Comparison of ENCODE assay signal across 1 cellular context in the genomic region with DNA sequence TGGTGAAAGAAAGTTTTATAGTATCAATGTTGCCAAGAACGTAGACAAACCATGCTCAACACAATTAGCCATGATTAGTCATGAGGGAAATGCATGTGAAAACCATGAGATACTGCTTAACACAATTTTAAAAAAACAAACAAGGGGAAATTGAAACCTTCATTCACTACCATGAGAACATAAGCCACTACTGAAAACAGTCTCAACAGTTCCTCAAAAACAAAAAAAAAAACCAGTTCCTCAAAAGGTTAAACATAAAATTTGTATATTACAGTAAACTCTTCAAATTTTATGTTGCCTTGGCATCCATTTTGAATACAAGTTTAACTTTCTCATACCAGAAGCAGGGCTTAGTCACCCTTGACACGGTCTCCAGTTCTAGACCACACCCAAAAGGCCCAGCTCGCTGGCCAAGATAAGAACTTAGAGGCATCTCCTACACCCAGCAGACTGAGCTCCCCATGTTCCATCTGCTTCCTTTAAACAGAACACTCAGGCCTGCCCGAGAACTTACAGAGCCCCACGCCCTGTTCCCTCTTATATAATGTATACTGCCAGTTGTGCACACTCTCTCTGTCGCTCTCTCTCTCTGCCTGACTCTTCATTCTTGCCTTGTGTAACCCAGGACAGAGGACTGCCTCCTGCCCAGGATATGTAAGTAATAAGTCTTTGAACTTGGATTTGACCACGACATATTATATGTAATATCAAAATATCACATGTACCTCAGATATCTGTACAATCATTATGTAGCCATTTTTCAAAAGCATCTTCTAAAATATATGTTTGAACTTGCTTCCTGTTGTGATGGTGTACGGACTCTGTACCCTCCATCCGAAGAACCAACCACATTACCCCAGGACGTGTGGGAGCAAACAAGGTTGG.
TF ChIP-seq lines count a peak whose summit lies in the region.

No MANE protein-coding gene starts in this region.

TF ChIP-seq in K562, 482 proteins besides CTCF, POLR2A, EP300 and RAD21 (continued from another document):
- TF ChIP-seq, protein P1, sequence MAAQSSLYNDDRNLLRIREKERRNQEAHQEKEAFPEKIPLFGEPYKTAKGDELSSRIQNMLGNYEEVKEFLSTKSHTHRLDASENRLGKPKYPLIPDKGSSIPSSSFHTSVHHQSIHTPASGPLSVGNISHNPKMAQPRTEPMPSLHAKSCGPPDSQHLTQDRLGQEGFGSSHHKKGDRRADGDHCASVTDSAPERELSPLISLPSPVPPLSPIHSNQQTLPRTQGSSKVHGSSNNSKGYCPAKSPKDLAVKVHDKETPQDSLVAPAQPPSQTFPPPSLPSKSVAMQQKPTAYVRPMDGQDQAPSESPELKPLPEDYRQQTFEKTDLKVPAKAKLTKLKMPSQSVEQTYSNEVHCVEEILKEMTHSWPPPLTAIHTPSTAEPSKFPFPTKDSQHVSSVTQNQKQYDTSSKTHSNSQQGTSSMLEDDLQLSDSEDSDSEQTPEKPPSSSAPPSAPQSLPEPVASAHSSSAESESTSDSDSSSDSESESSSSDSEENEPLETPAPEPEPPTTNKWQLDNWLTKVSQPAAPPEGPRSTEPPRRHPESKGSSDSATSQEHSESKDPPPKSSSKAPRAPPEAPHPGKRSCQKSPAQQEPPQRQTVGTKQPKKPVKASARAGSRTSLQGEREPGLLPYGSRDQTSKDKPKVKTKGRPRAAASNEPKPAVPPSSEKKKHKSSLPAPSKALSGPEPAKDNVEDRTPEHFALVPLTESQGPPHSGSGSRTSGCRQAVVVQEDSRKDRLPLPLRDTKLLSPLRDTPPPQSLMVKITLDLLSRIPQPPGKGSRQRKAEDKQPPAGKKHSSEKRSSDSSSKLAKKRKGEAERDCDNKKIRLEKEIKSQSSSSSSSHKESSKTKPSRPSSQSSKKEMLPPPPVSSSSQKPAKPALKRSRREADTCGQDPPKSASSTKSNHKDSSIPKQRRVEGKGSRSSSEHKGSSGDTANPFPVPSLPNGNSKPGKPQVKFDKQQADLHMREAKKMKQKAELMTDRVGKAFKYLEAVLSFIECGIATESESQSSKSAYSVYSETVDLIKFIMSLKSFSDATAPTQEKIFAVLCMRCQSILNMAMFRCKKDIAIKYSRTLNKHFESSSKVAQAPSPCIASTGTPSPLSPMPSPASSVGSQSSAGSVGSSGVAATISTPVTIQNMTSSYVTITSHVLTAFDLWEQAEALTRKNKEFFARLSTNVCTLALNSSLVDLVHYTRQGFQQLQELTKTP (IDR thresholded peaks at IDR 0.05; ENCODE audit: low read depth in 1 of 2, partially characterized antibody in 2 of 2): peak; percentile 26 to 67
- TF ChIP-seq NFE2 (IDR thresholded peaks at IDR 0.05; ENCODE audit: low read depth) (peak; percentile 39; the same call in 1 of the 2 replicates), NR4A1 (CRISPR knock-in tag; IDR thresholded peaks at IDR 0.05) (no peak), NR4A1 (tag; IDR thresholded peaks at IDR 0.05) (0 out of 2 replicates have a peak, but pooled peaks have one; percentile 35), LEF1 (IDR thresholded peaks at IDR 0.05) (peak; percentile 87), FOXK2 (conservative IDR thresholded peaks at IDR 0.05 in 1 of 2, IDR thresholded peaks at IDR 0.05 in 1 of 2; ENCODE audit: low read depth in 2 of 2) (peak; percentile 29 to 64; a peak in 2 of 4 replicates), HNRNPLL (IDR thresholded peaks at IDR 0.05; ENCODE audit: low read depth, low read length, poor library complexity, severe bottlenecking) (no peak), CC2D1A (IDR thresholded peaks at IDR 0.05) (peak; percentile 24; the same call in 1 of the 2 replicates), SMARCC2 (IDR thresholded peaks at IDR 0.05; ENCODE audit: low read depth) (peak; percentile 61; the same call in 1 of the 2 replicates), NCOR1 (IDR thresholded peaks at IDR 0.05) (peak; percentile 86), HNRNPH1 (optimal IDR thresholded peaks at IDR 0.05; ENCODE audit: low read depth, low read length) (no peak), CHD1 (IDR thresholded peaks at IDR 0.05; ENCODE audit: low read length) (no peak), CBFA2T3 (IDR thresholded peaks at IDR 0.05) (peak; percentile 92), PML (IDR thresholded peaks at IDR 0.05; ENCODE audit: low read length) (peak; percentile 52; the same call in 1 of the 2 replicates), KHSRP (IDR thresholded peaks at IDR 0.05) (no peak), ZNF444 (CRISPR knock-in tag; IDR thresholded peaks at IDR 0.05) (no peak), ZNF76 (CRISPR knock-in tag; IDR thresholded peaks at IDR 0.05; ENCODE audit: borderline replicate concordance) (no peak), NONO (IDR thresholded peaks at IDR 0.05; ENCODE audit: low read depth in 2 of 2, low read length in 1 of 2) (no peak), HLTF (IDR thresholded peaks at IDR 0.05) (no peak), JUND (IDR thresholded peaks at IDR 0.05; ENCODE audit: borderline replicate concordance, low read depth, low read length) (peak; percentile 79), JUND (tag; IDR thresholded peaks at IDR 0.05; ENCODE audit: borderline replicate concordance, low read depth, low read length) (peak; percentile 82; the same call in 2 of the 3 replicates), ZC3H8 (IDR thresholded peaks at IDR 0.05) (no peak), KAT7 (CRISPR knock-in tag; IDR thresholded peaks at IDR 0.05; ENCODE audit: borderline replicate concordance) (peak; percentile 54; the same call in 1 of the 2 replicates), BRD9 (IDR thresholded peaks at IDR 0.05; ENCODE audit: low read depth, partially characterized antibody) (peak; percentile 29)
- TF ChIP-seq, protein P2, sequence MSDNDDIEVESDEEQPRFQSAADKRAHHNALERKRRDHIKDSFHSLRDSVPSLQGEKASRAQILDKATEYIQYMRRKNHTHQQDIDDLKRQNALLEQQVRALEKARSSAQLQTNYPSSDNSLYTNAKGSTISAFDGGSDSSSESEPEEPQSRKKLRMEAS (CRISPR knock-in tag; IDR thresholded peaks at IDR 0.05): 0 out of 2 replicates have a peak, but pooled peaks have one; percentile 19
- TF ChIP-seq, protein P3, sequence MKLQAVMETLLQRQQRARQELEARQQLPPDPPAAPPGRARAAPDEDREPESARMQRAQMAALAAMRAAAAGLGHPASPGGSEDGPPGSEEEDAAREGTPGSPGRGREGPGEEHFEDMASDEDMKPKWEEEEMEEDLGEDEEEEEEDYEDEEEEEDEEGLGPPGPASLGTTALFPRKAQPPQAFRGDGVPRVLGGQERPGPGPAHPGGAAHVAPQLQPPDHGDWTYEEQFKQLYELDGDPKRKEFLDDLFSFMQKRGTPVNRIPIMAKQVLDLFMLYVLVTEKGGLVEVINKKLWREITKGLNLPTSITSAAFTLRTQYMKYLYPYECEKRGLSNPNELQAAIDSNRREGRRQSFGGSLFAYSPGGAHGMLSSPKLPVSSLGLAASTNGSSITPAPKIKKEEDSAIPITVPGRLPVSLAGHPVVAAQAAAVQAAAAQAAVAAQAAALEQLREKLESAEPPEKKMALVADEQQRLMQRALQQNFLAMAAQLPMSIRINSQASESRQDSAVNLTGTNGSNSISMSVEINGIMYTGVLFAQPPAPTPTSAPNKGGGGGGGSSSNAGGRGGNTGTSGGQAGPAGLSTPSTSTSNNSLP (IDR thresholded peaks at IDR 0.05; ENCODE audit: borderline replicate concordance, low read depth, low read length): peak; percentile 56; the same call in 1 of the 2 replicates
- TF ChIP-seq, protein P4, sequence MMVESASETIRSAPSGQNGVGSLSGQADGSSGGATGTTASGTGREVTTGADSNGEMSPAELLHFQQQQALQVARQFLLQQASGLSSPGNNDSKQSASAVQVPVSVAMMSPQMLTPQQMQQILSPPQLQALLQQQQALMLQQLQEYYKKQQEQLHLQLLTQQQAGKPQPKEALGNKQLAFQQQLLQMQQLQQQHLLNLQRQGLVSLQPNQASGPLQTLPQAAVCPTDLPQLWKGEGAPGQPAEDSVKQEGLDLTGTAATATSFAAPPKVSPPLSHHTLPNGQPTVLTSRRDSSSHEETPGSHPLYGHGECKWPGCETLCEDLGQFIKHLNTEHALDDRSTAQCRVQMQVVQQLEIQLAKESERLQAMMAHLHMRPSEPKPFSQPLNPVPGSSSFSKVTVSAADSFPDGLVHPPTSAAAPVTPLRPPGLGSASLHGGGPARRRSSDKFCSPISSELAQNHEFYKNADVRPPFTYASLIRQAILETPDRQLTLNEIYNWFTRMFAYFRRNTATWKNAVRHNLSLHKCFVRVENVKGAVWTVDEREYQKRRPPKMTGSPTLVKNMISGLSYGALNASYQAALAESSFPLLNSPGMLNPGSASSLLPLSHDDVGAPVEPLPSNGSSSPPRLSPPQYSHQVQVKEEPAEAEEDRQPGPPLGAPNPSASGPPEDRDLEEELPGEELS (CRISPR knock-in tag; IDR thresholded peaks at IDR 0.05; ENCODE audit: borderline replicate concordance): no peak
- TF ChIP-seq, protein P5, sequence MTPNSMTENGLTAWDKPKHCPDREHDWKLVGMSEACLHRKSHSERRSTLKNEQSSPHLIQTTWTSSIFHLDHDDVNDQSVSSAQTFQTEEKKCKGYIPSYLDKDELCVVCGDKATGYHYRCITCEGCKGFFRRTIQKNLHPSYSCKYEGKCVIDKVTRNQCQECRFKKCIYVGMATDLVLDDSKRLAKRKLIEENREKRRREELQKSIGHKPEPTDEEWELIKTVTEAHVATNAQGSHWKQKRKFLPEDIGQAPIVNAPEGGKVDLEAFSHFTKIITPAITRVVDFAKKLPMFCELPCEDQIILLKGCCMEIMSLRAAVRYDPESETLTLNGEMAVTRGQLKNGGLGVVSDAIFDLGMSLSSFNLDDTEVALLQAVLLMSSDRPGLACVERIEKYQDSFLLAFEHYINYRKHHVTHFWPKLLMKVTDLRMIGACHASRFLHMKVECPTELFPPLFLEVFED (CRISPR knock-in tag; conservative IDR thresholded peaks at IDR 0.05): no peak
- TF ChIP-seq, protein P6, sequence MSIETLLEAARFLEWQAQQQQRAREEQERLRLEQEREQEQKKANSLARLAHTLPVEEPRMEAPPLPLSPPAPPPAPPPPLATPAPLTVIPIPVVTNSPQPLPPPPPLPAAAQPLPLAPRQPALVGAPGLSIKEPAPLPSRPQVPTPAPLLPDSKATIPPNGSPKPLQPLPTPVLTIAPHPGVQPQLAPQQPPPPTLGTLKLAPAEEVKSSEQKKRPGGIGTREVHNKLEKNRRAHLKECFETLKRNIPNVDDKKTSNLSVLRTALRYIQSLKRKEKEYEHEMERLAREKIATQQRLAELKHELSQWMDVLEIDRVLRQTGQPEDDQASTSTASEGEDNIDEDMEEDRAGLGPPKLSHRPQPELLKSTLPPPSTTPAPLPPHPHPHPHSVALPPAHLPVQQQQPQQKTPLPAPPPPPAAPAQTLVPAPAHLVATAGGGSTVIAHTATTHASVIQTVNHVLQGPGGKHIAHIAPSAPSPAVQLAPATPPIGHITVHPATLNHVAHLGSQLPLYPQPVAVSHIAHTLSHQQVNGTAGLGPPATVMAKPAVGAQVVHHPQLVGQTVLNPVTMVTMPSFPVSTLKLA (conservative IDR thresholded peaks at IDR 0.05): peak in 1 of 2 experiments; percentile 49; a peak in 2 of 4 replicates
- TF ChIP-seq, protein P7, sequence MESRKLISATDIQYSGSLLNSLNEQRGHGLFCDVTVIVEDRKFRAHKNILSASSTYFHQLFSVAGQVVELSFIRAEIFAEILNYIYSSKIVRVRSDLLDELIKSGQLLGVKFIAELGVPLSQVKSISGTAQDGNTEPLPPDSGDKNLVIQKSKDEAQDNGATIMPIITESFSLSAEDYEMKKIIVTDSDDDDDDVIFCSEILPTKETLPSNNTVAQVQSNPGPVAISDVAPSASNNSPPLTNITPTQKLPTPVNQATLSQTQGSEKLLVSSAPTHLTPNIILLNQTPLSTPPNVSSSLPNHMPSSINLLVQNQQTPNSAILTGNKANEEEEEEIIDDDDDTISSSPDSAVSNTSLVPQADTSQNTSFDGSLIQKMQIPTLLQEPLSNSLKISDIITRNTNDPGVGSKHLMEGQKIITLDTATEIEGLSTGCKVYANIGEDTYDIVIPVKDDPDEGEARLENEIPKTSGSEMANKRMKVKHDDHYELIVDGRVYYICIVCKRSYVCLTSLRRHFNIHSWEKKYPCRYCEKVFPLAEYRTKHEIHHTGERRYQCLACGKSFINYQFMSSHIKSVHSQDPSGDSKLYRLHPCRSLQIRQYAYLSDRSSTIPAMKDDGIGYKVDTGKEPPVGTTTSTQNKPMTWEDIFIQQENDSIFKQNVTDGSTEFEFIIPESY (CRISPR knock-in tag; IDR thresholded peaks at IDR 0.05): peak; percentile 37; the same call in 1 of the 2 replicates
- TF ChIP-seq, protein P8, sequence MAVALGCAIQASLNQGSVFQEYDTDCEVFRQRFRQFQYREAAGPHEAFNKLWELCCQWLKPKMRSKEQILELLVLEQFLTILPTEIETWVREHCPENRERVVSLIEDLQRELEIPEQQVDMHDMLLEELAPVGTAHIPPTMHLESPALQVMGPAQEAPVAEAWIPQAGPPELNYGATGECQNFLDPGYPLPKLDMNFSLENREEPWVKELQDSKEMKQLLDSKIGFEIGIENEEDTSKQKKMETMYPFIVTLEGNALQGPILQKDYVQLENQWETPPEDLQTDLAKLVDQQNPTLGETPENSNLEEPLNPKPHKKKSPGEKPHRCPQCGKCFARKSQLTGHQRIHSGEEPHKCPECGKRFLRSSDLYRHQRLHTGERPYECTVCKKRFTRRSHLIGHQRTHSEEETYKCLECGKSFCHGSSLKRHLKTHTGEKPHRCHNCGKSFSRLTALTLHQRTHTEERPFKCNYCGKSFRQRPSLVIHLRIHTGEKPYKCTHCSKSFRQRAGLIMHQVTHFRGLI (CRISPR knock-in tag; IDR thresholded peaks at IDR 0.05): 0 out of 2 replicates have a peak, but pooled peaks have one; percentile 22
